Comparison of ENCODE assay signal across 8 cellular contexts in genomic region chr12:6062427-6063378, GRCh38.
DNase-seq lines count a peak whose midpoint lies in the region; ATAC-seq and TF ChIP-seq lines count a peak whose summit lies in the region.

No MANE protein-coding gene starts in this region.

- H3K27me3 ChIP-seq in body of pancreas, result no peaks in the 10 kb centered on the region

- H3K9me3 ChIP-seq in body of pancreas, result no peaks in the 10 kb centered on the region

- TF ChIP-seq POLR2A in body of pancreas (IDR thresholded peaks at IDR 0.05), result no peak

- intact Hi-C loops in body of pancreas (cut with DNase I), result loop anchor here (5.0 to 10.0 kb wide), 2 partner anchors 132 to 220 kb away; no protein-coding TSS in a partner anchor

- peaks cover 13% of the 10 kb centered on the region for H3K27me3 Mint-ChIP-seq in T-helper 2 cell treated with Interferon-gamma antibody and Interleukin-4, amounts not matched to agents 5 μg/mL and 100 μg/mL, for 36 hours (ENCODE audit: low read depth)
- peaks cover 0 to 5% (median 3%) of the 10 kb centered on the region in 3 donors for H3K27me3 Mint-ChIP-seq in immature natural killer cell (ENCODE audit: low read depth in 3 of 3)

- H3K9me3 Mint-ChIP-seq in T-helper 2 cell treated with Interferon-gamma antibody and Interleukin-4, amounts not matched to agents 5 μg/mL and 100 μg/mL, for 36 hours, result no peaks in the 10 kb centered on the region
- no peaks in the 10 kb centered on the region for H3K9me3 Mint-ChIP-seq in immature natural killer cell

- no peak overlapping the region for H3K27ac ChIP-seq in body of pancreas

- TF ChIP-seq CTCF in body of pancreas (IDR thresholded peaks at IDR 0.05), result peak; percentile 68 to 93 (median 73)

- no peaks in the 10 kb centered on the region for H3K4me1 Mint-ChIP-seq in T-helper 2 cell treated with Interferon-gamma antibody and Interleukin-4, amounts not matched to agents 5 μg/mL and 100 μg/mL, for 36 hours (ENCODE audit: low read depth)
- H3K4me1 Mint-ChIP-seq in immature natural killer cell, result peaks cover 0 to 7% of the 10 kb centered on the region in 2 donors

- ATAC-seq in body of pancreas (peak; percentile 74), GM19328 (IDR thresholded peaks at IDR 0.05; ENCODE audit: unreplicated experiment) (no peak), GM21423 (IDR thresholded peaks at IDR 0.05; ENCODE audit: unreplicated experiment) (no peak)

- no peak overlapping the region for H3K4me3 Mint-ChIP-seq in T-helper 2 cell treated with Interferon-gamma antibody and Interleukin-4, amounts not matched to agents 5 μg/mL and 100 μg/mL, for 36 hours
- H3K4me3 Mint-ChIP-seq in immature natural killer cell, result no peak overlapping the region

- H3K4me3 ChIP-seq in body of pancreas, result no peak overlapping the region

- DNase-seq in Daoy (ENCODE audit: low read depth) (peak; percentile 64), HuH-7.5 (ENCODE audit: low spot score) (peak; percentile 85), body of pancreas (peak; percentile 33 to 54 (median 52)), immature natural killer cell (peak; percentile 34 to 46 (median 42))
- peak; percentile 24 for DNase-seq in T-helper 2 cell treated with Interferon-gamma antibody and Interleukin-4, amounts not matched to agents 5 μg/mL and 100 μg/mL, for 36 hours (ENCODE audit: low spot score)
- peak; percentile 52 for DNase-seq in stimulated activated CD4-positive, alpha-beta T cell treated with anti-CD3 and anti-CD28 coated beads, Interleukin-1b, Interleukin-23, amount 100 ng/mL, for 48 hours

- WGBS in body of pancreas, 2 donors, result 40 to 42% methylated on average over 14 to 16 of the region's 16 CpGs

- no peak overlapping the region for H3K27ac Mint-ChIP-seq in T-helper 2 cell treated with Interferon-gamma antibody and Interleukin-4, amounts not matched to agents 5 μg/mL and 100 μg/mL, for 36 hours
- no peak overlapping the region for H3K27ac Mint-ChIP-seq in immature natural killer cell

- no peaks in the 10 kb centered on the region for H3K36me3 ChIP-seq in body of pancreas (replicated peaks in 1 of 2; ENCODE audit: insufficient read depth in 1 of 2, low read depth in 2 of 2)

- H3K4me1 ChIP-seq in body of pancreas, result no peaks in the 10 kb centered on the region

- no peaks in the 10 kb centered on the region for H3K36me3 Mint-ChIP-seq in T-helper 2 cell treated with Interferon-gamma antibody and Interleukin-4, amounts not matched to agents 5 μg/mL and 100 μg/mL, for 36 hours (ENCODE audit: low read depth)
- H3K36me3 Mint-ChIP-seq in immature natural killer cell, result no peaks in the 10 kb centered on the region

Comparison
In these comparisons a context has a peak if more than half of its experiments do, and no peak if none do; other contexts are left out.
1. DNase-seq: peak in every context shown above with its lines; median percentile 85 in HuH-7.5; 64 in Daoy; 52 in body of pancreas; 52 in stimulated activated CD4-positive, alpha-beta T cell treated with anti-CD3 and anti-CD28 coated beads, Interleukin-1b, Interleukin-23, amount 100 ng/mL, for 48 hours; 42 in immature natural killer cell; 24 in T-helper 2 cell treated with Interferon-gamma antibody and Interleukin-4, amounts not matched to agents 5 μg/mL and 100 μg/mL, for 36 hours.